1 cellular context compared by ENCODE assay signal in the genomic region with DNA sequence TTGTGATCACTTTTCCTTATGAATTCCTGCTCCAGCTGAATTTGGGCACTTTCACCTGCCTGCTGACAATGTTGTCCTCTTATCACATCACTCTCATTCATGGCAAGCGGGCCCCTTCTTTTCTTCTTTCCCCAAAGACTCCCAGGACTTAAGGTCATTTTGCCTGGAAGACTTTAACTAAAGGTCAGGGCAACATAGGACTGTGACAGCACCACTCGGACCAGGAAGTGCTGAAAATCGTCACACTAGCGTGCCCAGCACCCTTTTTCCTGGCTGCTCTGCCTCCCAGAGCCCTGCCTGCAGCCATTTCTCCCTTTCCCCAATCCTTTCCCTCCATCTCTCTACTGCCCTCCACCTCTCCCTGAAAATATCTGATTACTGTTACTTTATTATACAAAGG.
TF ChIP-seq lines count a peak whose summit lies in the region.

No MANE protein-coding gene starts in this region.

TF ChIP-seq in endothelial cell of umbilical vein, 7 proteins besides CTCF, POLR2A, EP300 and RAD21 (continued from another document):
- TF ChIP-seq MYC (IDR thresholded peaks at IDR 0.05; ENCODE audit: low read depth, low read length) = no peak
- TF ChIP-seq, protein P1, sequence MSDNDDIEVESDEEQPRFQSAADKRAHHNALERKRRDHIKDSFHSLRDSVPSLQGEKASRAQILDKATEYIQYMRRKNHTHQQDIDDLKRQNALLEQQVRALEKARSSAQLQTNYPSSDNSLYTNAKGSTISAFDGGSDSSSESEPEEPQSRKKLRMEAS (IDR thresholded peaks at IDR 0.05; ENCODE audit: insufficient read depth, insufficient read length) = no peak
- no peak for TF ChIP-seq EZH2 (IDR thresholded peaks at IDR 0.05; ENCODE audit: borderline replicate concordance, low read depth, low read length, severe bottlenecking)
- TF ChIP-seq POLR2AphosphoS5 (IDR thresholded peaks at IDR 0.05; ENCODE audit: insufficient read depth, low read depth, low read length) = no peak
- TF ChIP-seq GATA2 (IDR thresholded peaks at IDR 0.05; ENCODE audit: insufficient read depth, insufficient read length, low read depth, low read length) = no peak
TF ChIP-seq in endothelial cell of umbilical vein: peak in this region for 0.
